1 cellular context compared by ENCODE assay signal in the genomic region with DNA sequence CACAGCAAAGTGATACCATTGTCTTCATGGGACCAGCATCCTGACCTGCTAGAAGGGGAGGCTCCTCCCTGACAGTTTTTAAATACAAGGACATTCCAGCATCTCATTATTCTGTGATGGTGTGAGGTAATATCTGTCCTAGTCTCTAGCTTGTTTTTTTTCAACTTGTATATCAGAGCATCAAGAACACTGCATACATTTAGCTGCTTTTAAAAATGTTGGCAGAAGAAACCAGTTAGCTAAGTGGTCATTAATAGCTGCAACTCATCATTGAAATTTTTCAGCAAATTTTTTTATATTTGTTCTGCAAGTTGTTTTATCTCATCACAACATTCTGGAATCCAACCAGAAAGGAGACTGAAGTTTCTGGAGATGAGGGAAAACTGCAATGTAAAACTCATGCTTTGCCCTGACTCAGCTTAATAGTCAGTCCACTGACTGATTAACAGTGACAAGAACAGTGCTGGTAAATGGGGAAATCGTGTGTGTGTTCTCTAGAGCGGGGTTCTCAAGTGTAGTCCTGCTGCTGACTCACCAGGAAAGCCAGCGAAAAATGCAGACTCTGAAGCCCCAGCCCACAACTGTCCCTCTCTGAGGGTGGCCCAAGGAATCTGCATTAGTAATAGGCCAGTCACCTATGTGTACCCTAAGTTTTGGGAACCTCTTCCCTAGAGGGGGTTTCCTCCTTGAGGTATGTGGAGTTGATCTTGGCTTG.
TF ChIP-seq lines count a peak whose summit lies in the region.

No MANE protein-coding gene starts in this region.

TF ChIP-seq in K562, 482 proteins besides CTCF, POLR2A, EP300 and RAD21:
- TF ChIP-seq, protein P1, sequence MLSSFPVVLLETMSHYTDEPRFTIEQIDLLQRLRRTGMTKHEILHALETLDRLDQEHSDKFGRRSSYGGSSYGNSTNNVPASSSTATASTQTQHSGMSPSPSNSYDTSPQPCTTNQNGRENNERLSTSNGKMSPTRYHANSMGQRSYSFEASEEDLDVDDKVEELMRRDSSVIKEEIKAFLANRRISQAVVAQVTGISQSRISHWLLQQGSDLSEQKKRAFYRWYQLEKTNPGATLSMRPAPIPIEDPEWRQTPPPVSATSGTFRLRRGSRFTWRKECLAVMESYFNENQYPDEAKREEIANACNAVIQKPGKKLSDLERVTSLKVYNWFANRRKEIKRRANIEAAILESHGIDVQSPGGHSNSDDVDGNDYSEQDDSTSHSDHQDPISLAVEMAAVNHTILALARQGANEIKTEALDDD (IDR thresholded peaks at IDR 0.05): peak; percentile 54; the same call in 1 of the 2 replicates
- TF ChIP-seq, protein P2, sequence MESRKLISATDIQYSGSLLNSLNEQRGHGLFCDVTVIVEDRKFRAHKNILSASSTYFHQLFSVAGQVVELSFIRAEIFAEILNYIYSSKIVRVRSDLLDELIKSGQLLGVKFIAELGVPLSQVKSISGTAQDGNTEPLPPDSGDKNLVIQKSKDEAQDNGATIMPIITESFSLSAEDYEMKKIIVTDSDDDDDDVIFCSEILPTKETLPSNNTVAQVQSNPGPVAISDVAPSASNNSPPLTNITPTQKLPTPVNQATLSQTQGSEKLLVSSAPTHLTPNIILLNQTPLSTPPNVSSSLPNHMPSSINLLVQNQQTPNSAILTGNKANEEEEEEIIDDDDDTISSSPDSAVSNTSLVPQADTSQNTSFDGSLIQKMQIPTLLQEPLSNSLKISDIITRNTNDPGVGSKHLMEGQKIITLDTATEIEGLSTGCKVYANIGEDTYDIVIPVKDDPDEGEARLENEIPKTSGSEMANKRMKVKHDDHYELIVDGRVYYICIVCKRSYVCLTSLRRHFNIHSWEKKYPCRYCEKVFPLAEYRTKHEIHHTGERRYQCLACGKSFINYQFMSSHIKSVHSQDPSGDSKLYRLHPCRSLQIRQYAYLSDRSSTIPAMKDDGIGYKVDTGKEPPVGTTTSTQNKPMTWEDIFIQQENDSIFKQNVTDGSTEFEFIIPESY (CRISPR knock-in tag; IDR thresholded peaks at IDR 0.05): no peak
- TF ChIP-seq MAFK (IDR thresholded peaks at IDR 0.05; ENCODE audit: low read length) (peak; percentile 86), ZNF316 (IDR thresholded peaks at IDR 0.05) (peak; percentile 95), CBX8 (IDR thresholded peaks at IDR 0.05; ENCODE audit: borderline replicate concordance, extremely low read depth, low read depth, low read length, poor library complexity, severe bottlenecking) (no peak), ZNF232 (CRISPR knock-in tag; IDR thresholded peaks at IDR 0.05) (no peak), MEIS2 (IDR thresholded peaks at IDR 0.05; ENCODE audit: partially characterized antibody) (peak; percentile 4), MAFF (IDR thresholded peaks at IDR 0.05; ENCODE audit: low read length) (peak; percentile 83), MAFG (tag; conservative IDR thresholded peaks at IDR 0.05) (peak; percentile 92), C11orf30 (IDR thresholded peaks at IDR 0.05; ENCODE audit: low read depth) (peak; percentile 93), NFE2 (IDR thresholded peaks at IDR 0.05; ENCODE audit: low read depth) (peak; percentile 43; the same call in 1 of the 2 replicates), JUND (IDR thresholded peaks at IDR 0.05; ENCODE audit: borderline replicate concordance, low read depth, low read length) (peak; percentile 18; the same call in 1 of the 2 replicates), JUND (tag; IDR thresholded peaks at IDR 0.05; ENCODE audit: borderline replicate concordance, low read depth, low read length) (peak; percentile 60; the same call in 2 of the 3 replicates), FOSL1 (tag; conservative IDR thresholded peaks at IDR 0.05) (0 out of 2 replicates have a peak, but pooled peaks have one; percentile 16)
- TF ChIP-seq, protein P3, sequence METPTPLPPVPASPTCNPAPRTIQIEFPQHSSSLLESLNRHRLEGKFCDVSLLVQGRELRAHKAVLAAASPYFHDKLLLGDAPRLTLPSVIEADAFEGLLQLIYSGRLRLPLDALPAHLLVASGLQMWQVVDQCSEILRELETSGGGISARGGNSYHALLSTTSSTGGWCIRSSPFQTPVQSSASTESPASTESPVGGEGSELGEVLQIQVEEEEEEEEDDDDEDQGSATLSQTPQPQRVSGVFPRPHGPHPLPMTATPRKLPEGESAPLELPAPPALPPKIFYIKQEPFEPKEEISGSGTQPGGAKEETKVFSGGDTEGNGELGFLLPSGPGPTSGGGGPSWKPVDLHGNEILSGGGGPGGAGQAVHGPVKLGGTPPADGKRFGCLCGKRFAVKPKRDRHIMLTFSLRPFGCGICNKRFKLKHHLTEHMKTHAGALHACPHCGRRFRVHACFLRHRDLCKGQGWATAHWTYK (CRISPR knock-in tag; IDR thresholded peaks at IDR 0.05): no peak
